ENCODE assay signal across 8 cellular contexts in the genomic region with DNA sequence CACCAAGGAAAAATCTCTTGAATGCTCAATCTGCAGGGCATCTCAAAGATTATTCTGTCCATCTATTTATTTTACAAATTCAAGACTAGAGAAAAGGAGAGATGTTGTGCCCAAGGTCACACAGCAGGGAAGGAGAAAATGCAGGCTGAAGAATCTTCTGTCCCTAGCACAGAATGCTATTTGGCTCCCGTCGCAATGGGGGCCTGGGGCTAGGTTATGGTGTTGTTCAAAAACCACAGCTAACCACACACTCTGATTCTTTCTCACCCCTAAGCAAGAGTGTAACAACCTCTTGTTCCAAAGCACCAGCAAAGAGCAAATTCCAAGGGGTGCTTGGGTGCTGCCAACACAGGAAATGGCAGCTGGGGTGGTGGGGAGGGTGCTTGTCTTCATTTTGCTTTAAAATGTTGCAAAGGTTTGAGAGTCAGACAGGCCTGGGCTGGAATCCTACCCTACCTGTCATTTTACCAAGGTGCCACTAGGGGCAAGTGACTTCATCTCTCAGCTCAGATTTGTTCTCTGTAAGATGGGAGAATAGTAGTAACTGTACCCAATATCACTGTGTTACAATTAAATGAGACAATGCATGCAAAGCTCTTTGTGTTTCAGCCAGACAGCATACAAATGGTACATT.
A peak's percentile ranks its signal among the peaks of the same experiment; 100 is the strongest.
DNase-seq lines count a peak whose midpoint lies in the region; ATAC-seq, FAIRE-seq and TF ChIP-seq lines count a peak whose summit lies in the region.

No MANE protein-coding gene starts in this region.

- H3K27me3 Mint-ChIP-seq in nephron (ENCODE audit: low read depth), result no peaks in the 10 kb centered on the region

- no peaks in the 10 kb centered on the region for H3K9me3 Mint-ChIP-seq in nephron

- no peak for TF ChIP-seq POLR2A in GM12878 (IDR thresholded peaks at IDR 0.05; ENCODE audit: low read depth, low read length)

- no peaks in the 10 kb centered on the region for H3K36me3 ChIP-seq in GM12878 (ENCODE audit: control insufficient read depth in 2 of 2, insufficient read depth in 2 of 2, low read length in 1 of 2)

- H2AFZ ChIP-seq in GM12878 (ENCODE audit: control insufficient read depth, low read depth, low read length), result no peak overlapping the region

- H3K27ac Mint-ChIP-seq in nephron, result no peak overlapping the region

- SMC1A ChIA-PET in GM12878 (lab: Charles Lee; ENCODE audit: uncharacterized antibody, unreplicated experiment), result interaction anchor here (0.7 to 1.2 kb wide), 2 partner anchors 40 to 41 kb away, joined by 3 to 4 read pairs; no protein-coding TSS in a partner anchor

- H3K9ac ChIP-seq in GM12878 (ENCODE audit: control insufficient read depth, insufficient read depth, low read length), result no peak overlapping the region

- CTCF ChIA-PET in GM12878 (lab: Yijun Ruan, JAX), result interaction anchor here (0.6 to 2.1 kb wide), 6 partner anchors 8 to 1640 kb away, joined by 3 to 7 read pairs (median 4); no protein-coding TSS in a partner anchor

- no peaks in the 10 kb centered on the region for H3K79me2 ChIP-seq in GM12878 (ENCODE audit: control insufficient read depth, insufficient read depth, low read length)

- H3K4me1 ChIP-seq in GM12878 (ENCODE audit: control insufficient read depth, insufficient read depth, low read length), result no peaks in the 10 kb centered on the region

- BruUV-seq in GM12878 (replicated peaks; lab: Mats Ljungman, UMichigan), result no TSS peak

- H3K9me3 ChIP-seq in GM12878 (replicated peaks; ENCODE audit: control insufficient read depth, insufficient read depth, low read length), result no peaks in the 10 kb centered on the region

- RAD21 ChIA-PET in GM12878 (lab: Charles Lee; ENCODE audit: unreplicated experiment), result no interaction called here

- DNase-seq in D341Med (ENCODE audit: low spot score), result peak; percentile 53
- DNase-seq in GM12878 (ENCODE audit: low read depth, low spot score), result no peak
- no peak for DNase-seq in nucleus accumbens (lab: John Stamatoyannopoulos, UW)
- no peak for DNase-seq in NCI-H187 treated with DMSO at 0.1 percent for 48 hours (lab: John Stamatoyannopoulos, UW)
- DNase-seq in ureter (ENCODE audit: low spot score), result no peak

- intact Hi-C loops in GM12878 (cut with micrococcal nuclease; ENCODE audit: unreplicated experiment), result no loop called here

- WGBS in GM12878 (ENCODE audit: insufficient coverage, insufficient replicate concordance, low lambda C conversion rate, missing lambda C conversion rate), result 58% methylated on average over 2 of the region's 2 CpGs

- in situ Hi-C loops in GM12878 (cut with MboI), result no loop called here

- H3K4me3 Mint-ChIP-seq in nephron, result no peak overlapping the region

- FAIRE-seq in GM12878 (lab: Jason Lieb, UNC), result no peak

- H3K27ac ChIP-seq in GM12878 (ENCODE audit: control insufficient read depth, insufficient read depth), result no peak overlapping the region

- H4K20me1 ChIP-seq in GM12878 (ENCODE audit: control insufficient read depth, insufficient read depth), result no peaks in the 10 kb centered on the region

- no peak overlapping the region for H3K4me2 ChIP-seq in GM12878 (ENCODE audit: control insufficient read depth, insufficient read depth)

- ATAC-seq in GM19438 (IDR thresholded peaks at IDR 0.05; ENCODE audit: low read depth, unreplicated experiment), result peak; percentile 75
- peak; percentile 79 for ATAC-seq in HG03439 (IDR thresholded peaks at IDR 0.05; ENCODE audit: unreplicated experiment)
- peak; percentile 86 for ATAC-seq in GM12878

- 0 out of 2 replicates have a peak, but pooled peaks have one; percentile 11 for TF ChIP-seq RAD21 in GM12878 (IDR thresholded peaks at IDR 0.05; ENCODE audit: insufficient read depth, low read depth, low read length)

- POLR2A ChIA-PET in GM12878 (lab: Charles Lee), result no interaction called here

- H3K4me3 ChIP-seq in GM12878, result no peak overlapping the region

- peaks cover 46% of the 10 kb centered on the region for H3K36me3 Mint-ChIP-seq in nephron (ENCODE audit: low read depth)

- H3K27me3 ChIP-seq in GM12878 (replicated peaks in 1 of 2; ENCODE audit: control insufficient read depth in 2 of 2, insufficient read depth in 2 of 2, low read length in 1 of 2), result no peaks in the 10 kb centered on the region

- H3K4me1 Mint-ChIP-seq in nephron, result peaks cover 8% of the 10 kb centered on the region

- TF ChIP-seq CTCF in GM12878 (IDR thresholded peaks at IDR 0.05 in 2 of 3, conservative IDR thresholded peaks at IDR 0.05 in 1 of 3; ENCODE audit: control insufficient read depth in 2 of 3, extremely low read depth in 1 of 3, insufficient read depth in 1 of 3, low read depth in 3 of 3, low read length in 3 of 3) (peak; percentile 50 to 56 (median 52)), nephron (IDR thresholded peaks at IDR 0.05; ENCODE audit: unreplicated experiment in 3 of 3) (peak; percentile 42 to 46 (median 45))

- no peak for TF ChIP-seq EP300 in GM12878 (IDR thresholded peaks at IDR 0.05; ENCODE audit: borderline replicate concordance in 1 of 2, control insufficient read depth in 1 of 2, low read depth in 2 of 2, low read length in 2 of 2)

TF ChIP-seq in GM12878, 131 proteins besides CTCF, POLR2A, EP300 and RAD21:
- TF ChIP-seq HDAC6 (IDR thresholded peaks at IDR 0.05; ENCODE audit: unreplicated experiment) (no peak), SREBF1 (IDR thresholded peaks at IDR 0.05; ENCODE audit: low read length) (no peak), PAX5 (IDR thresholded peaks at IDR 0.05; ENCODE audit: borderline replicate concordance, low read depth, low read length) (no peak), FOS (IDR thresholded peaks at IDR 0.05; ENCODE audit: borderline replicate concordance, extremely low read depth, insufficient read length) (no peak), ETV6 (conservative IDR thresholded peaks at IDR 0.05 in 1 of 2, IDR thresholded peaks at IDR 0.05 in 1 of 2; ENCODE audit: borderline replicate concordance in 1 of 2, low read depth in 1 of 2) (0 out of 4 replicates have a peak, but pooled peaks of 1 of the 2 experiments have one; percentile 36), BRCA1 (IDR thresholded peaks at IDR 0.05; ENCODE audit: low read depth, low read length) (no peak), EZH2 (IDR thresholded peaks at IDR 0.05; ENCODE audit: borderline replicate concordance, control insufficient read depth, low read depth, low read length) (no peak), MEF2A (IDR thresholded peaks at IDR 0.05; ENCODE audit: insufficient read depth, low read depth, low read length) (no peak), NFXL1 (IDR thresholded peaks at IDR 0.05; ENCODE audit: borderline replicate concordance) (peak; percentile 69; the same call in 1 of the 2 replicates), KAT2A (conservative IDR thresholded peaks at IDR 0.05; ENCODE audit: control insufficient read depth, low read depth, low read length) (no peak), EGR1 (IDR thresholded peaks at IDR 0.05; ENCODE audit: borderline replicate concordance in 1 of 2, low read depth in 2 of 2, low read length in 2 of 2) (no peak), IKZF1 (conservative IDR thresholded peaks at IDR 0.05) (no peak), POU2F2 (IDR thresholded peaks at IDR 0.05; ENCODE audit: borderline replicate concordance, low read depth, low read length) (no peak)
- TF ChIP-seq, protein P1, sequence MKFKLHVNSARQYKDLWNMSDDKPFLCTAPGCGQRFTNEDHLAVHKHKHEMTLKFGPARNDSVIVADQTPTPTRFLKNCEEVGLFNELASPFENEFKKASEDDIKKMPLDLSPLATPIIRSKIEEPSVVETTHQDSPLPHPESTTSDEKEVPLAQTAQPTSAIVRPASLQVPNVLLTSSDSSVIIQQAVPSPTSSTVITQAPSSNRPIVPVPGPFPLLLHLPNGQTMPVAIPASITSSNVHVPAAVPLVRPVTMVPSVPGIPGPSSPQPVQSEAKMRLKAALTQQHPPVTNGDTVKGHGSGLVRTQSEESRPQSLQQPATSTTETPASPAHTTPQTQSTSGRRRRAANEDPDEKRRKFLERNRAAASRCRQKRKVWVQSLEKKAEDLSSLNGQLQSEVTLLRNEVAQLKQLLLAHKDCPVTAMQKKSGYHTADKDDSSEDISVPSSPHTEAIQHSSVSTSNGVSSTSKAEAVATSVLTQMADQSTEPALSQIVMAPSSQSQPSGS (IDR thresholded peaks at IDR 0.05; ENCODE audit: low read length), result no peak
